26 cellular contexts compared by ENCODE assay signal in the genomic region with DNA sequence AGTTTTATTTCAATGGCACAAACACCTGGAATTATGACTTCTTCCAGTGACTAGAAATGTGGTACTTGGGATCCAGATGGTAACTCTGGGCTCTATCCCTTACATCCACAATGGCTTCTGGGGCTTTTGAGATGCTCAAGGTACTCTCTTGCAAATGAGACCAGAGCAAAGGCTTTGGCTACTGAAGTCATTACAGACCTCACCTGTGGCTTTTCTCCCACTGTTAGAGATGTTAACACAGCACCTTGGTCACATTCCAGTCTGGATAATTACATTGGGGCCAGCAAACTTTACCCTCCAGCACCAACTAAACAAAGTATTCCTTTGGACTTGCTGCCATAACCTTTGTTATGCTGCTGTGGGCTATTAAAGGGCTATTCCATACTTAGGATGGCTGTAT. TPM values are rescaled to one million over a fixed set of nuclear protein-coding genes. Genes with fewer than 3 reads are reported as not detected.
"Had no signal": no experiment of that assay in that cellular context is flagged by ENCODE, and none has a peak within 500 bp of the region (broad histone marks: within the 10 kb centered on the region; RNA-seq: fewer than 3 reads in every experiment).

No MANE protein-coding gene starts in this region.

- H3K9me3 ChIP-seq: neutrophil, pancreas, psoas muscle, right lobe of liver, sigmoid colon, stomach, thoracic aorta, thyroid gland, tibial nerve, upper lobe of left lung had no signal

- H3K4me3 Mint-ChIP-seq: naive thymus-derived CD8-positive, alpha-beta T cell; natural killer cell treated with Interleukin-12 subunit alpha and Interleukin-12 subunit beta and Interleukin-15 and Interleukin-18, amount 100 ng/mL, for 72 hours; nephron progenitor cell; neural crest cell; stimulated activated effector memory CD8-positive, alpha-beta T cell treated with anti-CD3 and anti-CD28 coated beads, Interleukin-12 subunit alpha, Interleukin-12 subunit beta, amount 100 ng/mL, for 72 hours; stimulated activated naive B cell treated with anti-CD40 and anti-IgM and Interleukin-4, amounts not matched to agents 10 μg/mL and 1 μg/mL and 100 μg/mL, for 72 hours; stimulated activated naive CD8-positive, alpha-beta T cell treated with anti-CD3 and anti-CD28 coated beads, Interleukin-15, Interleukin-2, amounts not matched to agents 100 ng/mL and 50 ng/mL, for 24 hours had no signal

- H3K9me3 Mint-ChIP-seq: naive thymus-derived CD8-positive, alpha-beta T cell; natural killer cell treated with Interleukin-12 subunit alpha and Interleukin-12 subunit beta and Interleukin-15 and Interleukin-18, amount 100 ng/mL, for 72 hours; nephron progenitor cell; neural crest cell; stimulated activated effector memory CD8-positive, alpha-beta T cell treated with anti-CD3 and anti-CD28 coated beads, Interleukin-12 subunit alpha, Interleukin-12 subunit beta, amount 100 ng/mL, for 72 hours; stimulated activated naive B cell treated with anti-CD40 and anti-IgM and Interleukin-4, amounts not matched to agents 10 μg/mL and 1 μg/mL and 100 μg/mL, for 72 hours; stimulated activated naive CD8-positive, alpha-beta T cell treated with anti-CD3 and anti-CD28 coated beads, Interleukin-15, Interleukin-2, amounts not matched to agents 100 ng/mL and 50 ng/mL, for 24 hours had no signal

- H3K4me3 ChIP-seq: pancreas, psoas muscle, right lobe of liver, sigmoid colon, stomach, thoracic aorta, thyroid gland, tibial nerve, upper lobe of left lung had no signal

- H3K36me3 ChIP-seq: neutrophil, pancreas, right lobe of liver, sigmoid colon, stomach, thoracic aorta, thyroid gland, tibial nerve, upper lobe of left lung had no signal

- H3K4me1 ChIP-seq: pancreas had no signal

- H3K27ac Mint-ChIP-seq: naive thymus-derived CD8-positive, alpha-beta T cell; natural killer cell treated with Interleukin-12 subunit alpha and Interleukin-12 subunit beta and Interleukin-15 and Interleukin-18, amount 100 ng/mL, for 72 hours; nephron progenitor cell; progenitor cell of endocrine pancreas; stimulated activated effector memory CD8-positive, alpha-beta T cell treated with anti-CD3 and anti-CD28 coated beads, Interleukin-12 subunit alpha, Interleukin-12 subunit beta, amount 100 ng/mL, for 72 hours; stimulated activated naive B cell treated with anti-CD40 and anti-IgM and Interleukin-4, amounts not matched to agents 10 μg/mL and 1 μg/mL and 100 μg/mL, for 72 hours; stimulated activated naive CD8-positive, alpha-beta T cell treated with anti-CD3 and anti-CD28 coated beads, Interleukin-15, Interleukin-2, amounts not matched to agents 100 ng/mL and 50 ng/mL, for 24 hours had no signal

- H3K36me3 Mint-ChIP-seq: naive thymus-derived CD8-positive, alpha-beta T cell; natural killer cell treated with Interleukin-12 subunit alpha and Interleukin-12 subunit beta and Interleukin-15 and Interleukin-18, amount 100 ng/mL, for 72 hours; stimulated activated effector memory CD8-positive, alpha-beta T cell treated with anti-CD3 and anti-CD28 coated beads, Interleukin-12 subunit alpha, Interleukin-12 subunit beta, amount 100 ng/mL, for 72 hours; stimulated activated naive B cell treated with anti-CD40 and anti-IgM and Interleukin-4, amounts not matched to agents 10 μg/mL and 1 μg/mL and 100 μg/mL, for 72 hours had no signal

- DNase-seq: naive thymus-derived CD8-positive, alpha-beta T cell; nephron progenitor cell; nucleus accumbens; pancreas; psoas muscle; right cardiac atrium; right lobe of liver; sigmoid colon; small intestine; stimulated activated CD4-positive, alpha-beta T cell treated with anti-CD3 and anti-CD28 coated beads, Interleukin-15, amount 100 ng/mL, for 24 hours; stimulated activated CD4-positive, alpha-beta T cell treated with anti-CD3 and anti-CD28 coated beads, Interleukin-2, amount 100 ng/mL, for 24 hours; stimulated activated CD4-positive, alpha-beta T cell treated with anti-CD3 and anti-CD28 coated beads, Interleukin-2, amount 100 ng/mL, for 48 hours; stimulated activated CD4-positive, alpha-beta T cell treated with anti-CD3 and anti-CD28 coated beads, Interleukin-4, amount 100 ng/mL, for 24 hours; stimulated activated naive B cell treated with anti-CD40 and anti-IgM and Interleukin-4, amounts not matched to agents 10 μg/mL and 1 μg/mL and 100 μg/mL, for 72 hours; stimulated activated naive CD4-positive, alpha-beta T cell treated with Interleukin-2 at 50 U/mL for 16 hours; stomach; thyroid gland; upper lobe of left lung had no signal

- H3K27ac ChIP-seq: neutrophil, pancreas, psoas muscle, right lobe of liver, sigmoid colon, stomach, thoracic aorta, thyroid gland, tibial nerve, upper lobe of left lung had no signal

- H3K27me3 ChIP-seq: pancreas, right lobe of liver, sigmoid colon, thyroid gland, tibial nerve had no signal

- ATAC-seq: naive thymus-derived CD8-positive, alpha-beta T cell; natural killer cell treated with Interleukin-12 subunit alpha and Interleukin-12 subunit beta and Interleukin-15 and Interleukin-18, amount 100 ng/mL, for 72 hours; pancreas; psoas muscle; right cardiac atrium; right lobe of liver; stimulated activated effector memory CD8-positive, alpha-beta T cell treated with anti-CD3 and anti-CD28 coated beads, Interleukin-12 subunit alpha, Interleukin-12 subunit beta, amount 100 ng/mL, for 72 hours; stimulated activated naive B cell treated with anti-CD40 and anti-IgM and Interleukin-4, amounts not matched to agents 10 μg/mL and 1 μg/mL and 100 μg/mL, for 72 hours had no signal

RNA-seq across cellular contexts. Expression of gene ENOX1, which starts 6.1 kb away (rescaled TPM):
- total RNA-seq: naive thymus-derived CD8-positive, alpha-beta T cell had no signal
- polyA plus RNA-seq: naive thymus-derived CD8-positive, alpha-beta T cell had no signal
